In the genomic region with DNA sequence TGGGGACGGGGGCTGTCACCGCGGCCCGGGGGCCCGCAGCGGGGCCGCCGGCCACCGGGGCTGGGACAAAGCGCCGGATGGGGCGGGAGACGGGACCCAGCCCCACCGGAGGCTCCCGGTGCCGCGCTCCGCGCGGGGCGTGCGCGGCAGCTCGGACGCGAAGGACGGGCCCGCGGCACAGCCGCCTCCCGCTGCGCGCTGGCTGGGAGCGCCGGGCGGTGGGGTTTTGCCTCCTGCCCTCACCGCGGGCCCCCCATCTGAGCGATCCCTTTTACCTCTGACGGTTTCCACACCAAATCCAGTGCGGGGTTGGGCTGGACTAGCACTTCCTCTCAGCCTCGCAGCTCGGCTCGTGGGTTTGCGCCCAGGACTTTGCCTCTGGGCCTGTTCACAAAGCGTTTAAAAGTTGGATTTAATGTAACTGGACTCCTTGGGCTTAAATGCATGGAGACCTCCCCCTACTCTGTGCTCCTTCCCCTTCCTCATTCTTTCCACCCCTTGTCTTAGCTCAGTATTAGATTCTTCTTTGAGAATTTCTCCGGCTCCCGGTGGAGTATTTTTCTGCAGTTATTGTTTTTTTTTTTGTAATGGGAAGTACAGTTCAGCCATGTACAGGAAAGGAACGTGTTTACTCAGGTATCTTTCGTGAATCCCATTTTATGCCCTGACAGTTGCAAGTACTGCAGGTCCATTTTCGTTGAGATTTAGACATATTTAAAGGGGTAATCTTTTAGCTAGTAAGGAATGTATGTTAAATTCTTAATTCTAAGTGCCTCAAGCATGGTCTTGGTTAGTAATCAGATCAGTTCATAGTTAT, we compare ENCODE assay signal across 1 cellular context.
A peak's percentile ranks its signal among the peaks of the same experiment; 100 is the strongest.
TF ChIP-seq lines count a peak whose summit lies in the region.

No MANE protein-coding gene starts in this region.

TF ChIP-seq in HEK293, 187 proteins besides CTCF, POLR2A, EP300 and RAD21 (continued from another document and continues in another):
- TF ChIP-seq, protein P1, sequence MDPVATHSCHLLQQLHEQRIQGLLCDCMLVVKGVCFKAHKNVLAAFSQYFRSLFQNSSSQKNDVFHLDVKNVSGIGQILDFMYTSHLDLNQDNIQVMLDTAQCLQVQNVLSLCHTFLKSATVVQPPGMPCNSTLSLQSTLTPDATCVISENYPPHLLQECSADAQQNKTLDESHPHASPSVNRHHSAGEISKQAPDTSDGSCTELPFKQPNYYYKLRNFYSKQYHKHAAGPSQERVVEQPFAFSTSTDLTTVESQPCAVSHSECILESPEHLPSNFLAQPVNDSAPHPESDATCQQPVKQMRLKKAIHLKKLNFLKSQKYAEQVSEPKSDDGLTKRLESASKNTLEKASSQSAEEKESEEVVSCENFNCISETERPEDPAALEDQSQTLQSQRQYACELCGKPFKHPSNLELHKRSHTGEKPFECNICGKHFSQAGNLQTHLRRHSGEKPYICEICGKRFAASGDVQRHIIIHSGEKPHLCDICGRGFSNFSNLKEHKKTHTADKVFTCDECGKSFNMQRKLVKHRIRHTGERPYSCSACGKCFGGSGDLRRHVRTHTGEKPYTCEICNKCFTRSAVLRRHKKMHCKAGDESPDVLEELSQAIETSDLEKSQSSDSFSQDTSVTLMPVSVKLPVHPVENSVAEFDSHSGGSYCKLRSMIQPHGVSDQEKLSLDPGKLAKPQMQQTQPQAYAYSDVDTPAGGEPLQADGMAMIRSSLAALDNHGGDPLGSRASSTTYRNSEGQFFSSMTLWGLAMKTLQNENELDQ (tag by site-specific recombination; IDR thresholded peaks at IDR 0.05; ENCODE audit: low read depth): no peak
- TF ChIP-seq, protein P2, sequence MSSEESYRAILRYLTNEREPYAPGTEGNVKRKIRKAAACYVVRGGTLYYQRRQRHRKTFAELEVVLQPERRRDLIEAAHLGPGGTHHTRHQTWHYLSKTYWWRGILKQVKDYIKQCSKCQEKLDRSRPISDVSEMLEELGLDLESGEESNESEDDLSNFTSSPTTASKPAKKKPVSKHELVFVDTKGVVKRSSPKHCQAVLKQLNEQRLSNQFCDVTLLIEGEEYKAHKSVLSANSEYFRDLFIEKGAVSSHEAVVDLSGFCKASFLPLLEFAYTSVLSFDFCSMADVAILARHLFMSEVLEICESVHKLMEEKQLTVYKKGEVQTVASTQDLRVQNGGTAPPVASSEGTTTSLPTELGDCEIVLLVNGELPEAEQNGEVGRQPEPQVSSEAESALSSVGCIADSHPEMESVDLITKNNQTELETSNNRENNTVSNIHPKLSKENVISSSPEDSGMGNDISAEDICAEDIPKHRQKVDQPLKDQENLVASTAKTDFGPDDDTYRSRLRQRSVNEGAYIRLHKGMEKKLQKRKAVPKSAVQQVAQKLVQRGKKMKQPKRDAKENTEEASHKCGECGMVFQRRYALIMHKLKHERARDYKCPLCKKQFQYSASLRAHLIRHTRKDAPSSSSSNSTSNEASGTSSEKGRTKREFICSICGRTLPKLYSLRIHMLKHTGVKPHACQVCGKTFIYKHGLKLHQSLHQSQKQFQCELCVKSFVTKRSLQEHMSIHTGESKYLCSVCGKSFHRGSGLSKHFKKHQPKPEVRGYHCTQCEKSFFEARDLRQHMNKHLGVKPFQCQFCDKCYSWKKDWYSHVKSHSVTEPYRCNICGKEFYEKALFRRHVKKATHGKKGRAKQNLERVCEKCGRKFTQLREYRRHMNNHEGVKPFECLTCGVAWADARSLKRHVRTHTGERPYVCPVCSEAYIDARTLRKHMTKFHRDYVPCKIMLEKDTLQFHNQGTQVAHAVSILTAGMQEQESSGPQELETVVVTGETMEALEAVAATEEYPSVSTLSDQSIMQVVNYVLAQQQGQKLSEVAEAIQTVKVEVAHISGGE (tag by site-specific recombination; conservative IDR thresholded peaks at IDR 0.05; ENCODE audit: low read depth): 0 out of 2 replicates have a peak, but pooled peaks have one; percentile 11
- TF ChIP-seq, protein P3, sequence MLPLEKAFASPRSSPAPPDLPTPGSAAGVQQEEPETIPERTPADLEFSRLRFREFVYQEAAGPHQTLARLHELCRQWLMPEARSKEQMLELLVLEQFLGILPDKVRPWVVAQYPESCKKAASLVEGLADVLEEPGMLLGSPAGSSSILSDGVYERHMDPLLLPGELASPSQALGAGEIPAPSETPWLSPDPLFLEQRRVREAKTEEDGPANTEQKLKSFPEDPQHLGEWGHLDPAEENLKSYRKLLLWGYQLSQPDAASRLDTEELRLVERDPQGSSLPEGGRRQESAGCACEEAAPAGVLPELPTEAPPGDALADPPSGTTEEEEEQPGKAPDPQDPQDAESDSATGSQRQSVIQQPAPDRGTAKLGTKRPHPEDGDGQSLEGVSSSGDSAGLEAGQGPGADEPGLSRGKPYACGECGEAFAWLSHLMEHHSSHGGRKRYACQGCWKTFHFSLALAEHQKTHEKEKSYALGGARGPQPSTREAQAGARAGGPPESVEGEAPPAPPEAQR (tag by site-specific recombination; IDR thresholded peaks at IDR 0.05): no peak
- no peak for TF ChIP-seq ZNF830 (tag by site-specific recombination; IDR thresholded peaks at IDR 0.05; ENCODE audit: low read depth)
- no peak for TF ChIP-seq ZNF529 (tag by site-specific recombination; IDR thresholded peaks at IDR 0.05; ENCODE audit: insufficient replicate concordance)
- TF ChIP-seq ZNF629 (tag by site-specific recombination; IDR thresholded peaks at IDR 0.05): no peak
- no peak for TF ChIP-seq ZNF202 (tag by site-specific recombination; IDR thresholded peaks at IDR 0.05; ENCODE audit: borderline replicate concordance)
- TF ChIP-seq, protein P4, sequence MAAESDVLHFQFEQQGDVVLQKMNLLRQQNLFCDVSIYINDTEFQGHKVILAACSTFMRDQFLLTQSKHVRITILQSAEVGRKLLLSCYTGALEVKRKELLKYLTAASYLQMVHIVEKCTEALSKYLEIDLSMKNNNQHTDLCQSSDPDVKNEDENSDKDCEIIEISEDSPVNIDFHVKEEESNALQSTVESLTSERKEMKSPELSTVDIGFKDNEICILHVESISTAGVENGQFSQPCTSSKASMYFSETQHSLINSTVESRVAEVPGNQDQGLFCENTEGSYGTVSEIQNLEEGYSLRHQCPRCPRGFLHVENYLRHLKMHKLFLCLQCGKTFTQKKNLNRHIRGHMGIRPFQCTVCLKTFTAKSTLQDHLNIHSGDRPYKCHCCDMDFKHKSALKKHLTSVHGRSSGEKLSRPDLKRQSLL (tag by site-specific recombination; IDR thresholded peaks at IDR 0.05): no peak
- TF ChIP-seq ZNF768 (tag by site-specific recombination; IDR thresholded peaks at IDR 0.05): no peak
- peak; percentile 50 for TF ChIP-seq ZNF341 (tag by site-specific recombination; IDR thresholded peaks at IDR 0.05; ENCODE audit: low read depth)
- TF ChIP-seq ZNF747 (tag by site-specific recombination; IDR thresholded peaks at IDR 0.05): no peak
- TF ChIP-seq ZNF302 (tag by site-specific recombination; IDR thresholded peaks at IDR 0.05; ENCODE audit: low read depth): no peak
- TF ChIP-seq, protein P5, sequence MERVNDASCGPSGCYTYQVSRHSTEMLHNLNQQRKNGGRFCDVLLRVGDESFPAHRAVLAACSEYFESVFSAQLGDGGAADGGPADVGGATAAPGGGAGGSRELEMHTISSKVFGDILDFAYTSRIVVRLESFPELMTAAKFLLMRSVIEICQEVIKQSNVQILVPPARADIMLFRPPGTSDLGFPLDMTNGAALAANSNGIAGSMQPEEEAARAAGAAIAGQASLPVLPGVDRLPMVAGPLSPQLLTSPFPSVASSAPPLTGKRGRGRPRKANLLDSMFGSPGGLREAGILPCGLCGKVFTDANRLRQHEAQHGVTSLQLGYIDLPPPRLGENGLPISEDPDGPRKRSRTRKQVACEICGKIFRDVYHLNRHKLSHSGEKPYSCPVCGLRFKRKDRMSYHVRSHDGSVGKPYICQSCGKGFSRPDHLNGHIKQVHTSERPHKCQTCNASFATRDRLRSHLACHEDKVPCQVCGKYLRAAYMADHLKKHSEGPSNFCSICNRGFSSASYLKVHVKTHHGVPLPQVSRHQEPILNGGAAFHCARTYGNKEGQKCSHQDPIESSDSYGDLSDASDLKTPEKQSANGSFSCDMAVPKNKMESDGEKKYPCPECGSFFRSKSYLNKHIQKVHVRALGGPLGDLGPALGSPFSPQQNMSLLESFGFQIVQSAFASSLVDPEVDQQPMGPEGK (tag by site-specific recombination; IDR thresholded peaks at IDR 0.05): peak; percentile 9
- no peak for TF ChIP-seq ZNF473 (tag by site-specific recombination; IDR thresholded peaks at IDR 0.05)
- no peak for TF ChIP-seq ZNF530 (tag by site-specific recombination; IDR thresholded peaks at IDR 0.05; ENCODE audit: low read depth)
- no peak for TF ChIP-seq ZNF626 (tag by site-specific recombination; IDR thresholded peaks at IDR 0.05)
- TF ChIP-seq ZSCAN16 (tag by site-specific recombination; IDR thresholded peaks at IDR 0.05): no peak
- TF ChIP-seq ZNF837 (tag by site-specific recombination; IDR thresholded peaks at IDR 0.05): no peak
- no peak for TF ChIP-seq RBAK (tag by site-specific recombination; IDR thresholded peaks at IDR 0.05)
- TF ChIP-seq, protein P6, sequence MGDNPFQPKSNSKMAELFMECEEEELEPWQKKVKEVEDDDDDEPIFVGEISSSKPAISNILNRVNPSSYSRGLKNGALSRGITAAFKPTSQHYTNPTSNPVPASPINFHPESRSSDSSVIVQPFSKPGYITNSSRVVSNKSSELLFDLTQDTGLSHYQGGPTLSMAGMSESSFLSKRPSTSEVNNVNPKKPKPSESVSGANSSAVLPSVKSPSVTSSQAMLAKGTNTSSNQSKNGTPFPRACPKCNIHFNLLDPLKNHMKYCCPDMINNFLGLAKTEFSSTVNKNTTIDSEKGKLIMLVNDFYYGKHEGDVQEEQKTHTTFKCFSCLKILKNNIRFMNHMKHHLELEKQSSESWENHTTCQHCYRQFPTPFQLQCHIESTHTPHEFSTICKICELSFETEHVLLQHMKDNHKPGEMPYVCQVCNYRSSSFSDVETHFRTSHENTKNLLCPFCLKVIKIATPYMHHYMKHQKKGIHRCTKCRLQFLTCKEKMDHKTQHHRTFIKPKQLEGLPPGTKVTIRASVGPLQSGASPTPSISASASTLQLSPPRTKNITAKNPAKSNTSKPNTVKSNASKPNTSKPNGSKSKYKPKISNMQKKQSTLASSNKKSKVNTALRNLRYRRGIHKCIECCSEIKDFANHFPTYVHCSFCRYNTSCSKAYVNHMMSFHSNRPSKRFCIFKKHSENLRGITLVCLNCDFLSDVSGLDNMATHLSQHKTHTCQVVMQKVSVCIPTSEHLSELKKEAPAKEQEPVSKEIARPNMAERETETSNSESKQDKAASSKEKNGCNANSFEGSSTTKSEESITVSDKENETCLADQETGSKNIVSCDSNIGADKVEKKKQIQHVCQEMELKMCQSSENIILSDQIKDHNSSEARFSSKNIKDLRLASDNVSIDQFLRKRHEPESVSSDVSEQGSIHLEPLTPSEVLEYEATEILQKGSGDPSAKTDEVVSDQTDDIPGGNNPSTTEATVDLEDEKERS (tag by site-specific recombination; IDR thresholded peaks at IDR 0.05): no peak
- TF ChIP-seq BCL11B (tag by site-specific recombination; IDR thresholded peaks at IDR 0.05; ENCODE audit: low read depth): no peak
- TF ChIP-seq, protein P7, sequence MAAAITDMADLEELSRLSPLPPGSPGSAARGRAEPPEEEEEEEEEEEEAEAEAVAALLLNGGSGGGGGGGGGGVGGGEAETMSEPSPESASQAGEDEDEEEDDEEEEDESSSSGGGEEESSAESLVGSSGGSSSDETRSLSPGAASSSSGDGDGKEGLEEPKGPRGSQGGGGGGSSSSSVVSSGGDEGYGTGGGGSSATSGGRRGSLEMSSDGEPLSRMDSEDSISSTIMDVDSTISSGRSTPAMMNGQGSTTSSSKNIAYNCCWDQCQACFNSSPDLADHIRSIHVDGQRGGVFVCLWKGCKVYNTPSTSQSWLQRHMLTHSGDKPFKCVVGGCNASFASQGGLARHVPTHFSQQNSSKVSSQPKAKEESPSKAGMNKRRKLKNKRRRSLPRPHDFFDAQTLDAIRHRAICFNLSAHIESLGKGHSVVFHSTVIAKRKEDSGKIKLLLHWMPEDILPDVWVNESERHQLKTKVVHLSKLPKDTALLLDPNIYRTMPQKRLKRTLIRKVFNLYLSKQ (tag by site-specific recombination; IDR thresholded peaks at IDR 0.05; ENCODE audit: borderline replicate concordance): no peak
- TF ChIP-seq ZNF510 (tag by site-specific recombination; IDR thresholded peaks at IDR 0.05; ENCODE audit: insufficient replicate concordance): no peak
- TF ChIP-seq GFI1B (tag by site-specific recombination; IDR thresholded peaks at IDR 0.05): no peak
- no peak for TF ChIP-seq ZNF292 (tag by site-specific recombination; IDR thresholded peaks at IDR 0.05; ENCODE audit: borderline replicate concordance, low read depth)
- TF ChIP-seq, protein P8, sequence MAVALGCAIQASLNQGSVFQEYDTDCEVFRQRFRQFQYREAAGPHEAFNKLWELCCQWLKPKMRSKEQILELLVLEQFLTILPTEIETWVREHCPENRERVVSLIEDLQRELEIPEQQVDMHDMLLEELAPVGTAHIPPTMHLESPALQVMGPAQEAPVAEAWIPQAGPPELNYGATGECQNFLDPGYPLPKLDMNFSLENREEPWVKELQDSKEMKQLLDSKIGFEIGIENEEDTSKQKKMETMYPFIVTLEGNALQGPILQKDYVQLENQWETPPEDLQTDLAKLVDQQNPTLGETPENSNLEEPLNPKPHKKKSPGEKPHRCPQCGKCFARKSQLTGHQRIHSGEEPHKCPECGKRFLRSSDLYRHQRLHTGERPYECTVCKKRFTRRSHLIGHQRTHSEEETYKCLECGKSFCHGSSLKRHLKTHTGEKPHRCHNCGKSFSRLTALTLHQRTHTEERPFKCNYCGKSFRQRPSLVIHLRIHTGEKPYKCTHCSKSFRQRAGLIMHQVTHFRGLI (tag by site-specific recombination; IDR thresholded peaks at IDR 0.05): peak; percentile 48
- TF ChIP-seq, protein P9, sequence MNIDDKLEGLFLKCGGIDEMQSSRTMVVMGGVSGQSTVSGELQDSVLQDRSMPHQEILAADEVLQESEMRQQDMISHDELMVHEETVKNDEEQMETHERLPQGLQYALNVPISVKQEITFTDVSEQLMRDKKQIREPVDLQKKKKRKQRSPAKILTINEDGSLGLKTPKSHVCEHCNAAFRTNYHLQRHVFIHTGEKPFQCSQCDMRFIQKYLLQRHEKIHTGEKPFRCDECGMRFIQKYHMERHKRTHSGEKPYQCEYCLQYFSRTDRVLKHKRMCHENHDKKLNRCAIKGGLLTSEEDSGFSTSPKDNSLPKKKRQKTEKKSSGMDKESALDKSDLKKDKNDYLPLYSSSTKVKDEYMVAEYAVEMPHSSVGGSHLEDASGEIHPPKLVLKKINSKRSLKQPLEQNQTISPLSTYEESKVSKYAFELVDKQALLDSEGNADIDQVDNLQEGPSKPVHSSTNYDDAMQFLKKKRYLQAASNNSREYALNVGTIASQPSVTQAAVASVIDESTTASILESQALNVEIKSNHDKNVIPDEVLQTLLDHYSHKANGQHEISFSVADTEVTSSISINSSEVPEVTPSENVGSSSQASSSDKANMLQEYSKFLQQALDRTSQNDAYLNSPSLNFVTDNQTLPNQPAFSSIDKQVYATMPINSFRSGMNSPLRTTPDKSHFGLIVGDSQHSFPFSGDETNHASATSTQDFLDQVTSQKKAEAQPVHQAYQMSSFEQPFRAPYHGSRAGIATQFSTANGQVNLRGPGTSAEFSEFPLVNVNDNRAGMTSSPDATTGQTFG (tag by site-specific recombination; IDR thresholded peaks at IDR 0.05; ENCODE audit: borderline replicate concordance): no peak
- no peak for TF ChIP-seq SP7 (tag by site-specific recombination; IDR thresholded peaks at IDR 0.05)
- no peak for TF ChIP-seq ZNF24 (tag by site-specific recombination; IDR thresholded peaks at IDR 0.05)
- no peak for TF ChIP-seq ZNF37A (tag by site-specific recombination; IDR thresholded peaks at IDR 0.05)
- no peak for TF ChIP-seq ZNF114 (tag by site-specific recombination; IDR thresholded peaks at IDR 0.05)
- 0 out of 2 replicates have a peak, but pooled peaks have one; percentile 12 for TF ChIP-seq SP3 (tag by site-specific recombination; IDR thresholded peaks at IDR 0.05)
- no peak for TF ChIP-seq KLF1 (tag by site-specific recombination; IDR thresholded peaks at IDR 0.05)
